Comparison of ENCODE assay signal across 13 cellular contexts in genomic region chr12:130555628-130556485, GRCh38.
DNase-seq lines count a peak whose midpoint lies in the region; ATAC-seq and TF ChIP-seq lines count a peak whose summit lies in the region.
"Had no signal": no experiment of that assay in that cellular context is flagged by ENCODE, and none has a peak within 500 bp of the region (broad histone marks: within the 10 kb centered on the region; RNA-seq: fewer than 3 reads in every experiment).

No MANE protein-coding gene starts in this region.

- peaks cover 3% of the 10 kb centered on the region for H3K36me3 ChIP-seq in BE2C

- DNase-seq in BE2C (peak; percentile 95), NCI-H1436 (lab: John Stamatoyannopoulos, UW) (peak; percentile 84), NCI-H748 (lab: John Stamatoyannopoulos, UW; ENCODE audit: unreplicated experiment) (peak; percentile 99), head of caudate nucleus (peak; percentile 60 to 95 (median 84)), Right ventricle myocardium inferior (ENCODE audit: missing footprints) (no peak)
- DNase-seq in stimulated activated CD4-positive, alpha-beta T cell treated with anti-CD3 and anti-CD28 coated beads, Interleukin-2, amount 100 ng/mL, for 48 hours: no peak
- DNase-seq: activated CD4-positive, alpha-beta T cell treated with anti-CD3 and anti-CD28 coated beads for 36 hours; activated naive CD8-positive, alpha-beta T cell treated with anti-CD3 and anti-CD28 coated beads, Interleukin-2, amount 50 U/mL, for 24 hours; activated T-cell treated with anti-CD3 and anti-CD28 coated beads, Interleukin-2, amount 50 U/mL, for 24 hours; Caco-2 had no signal

- H3K4me1 ChIP-seq in BE2C: peaks cover 44% of the 10 kb centered on the region

- peak; percentile 6; the same call in 1 of the 2 replicates for TF ChIP-seq CTCF in BE2C (IDR thresholded peaks at IDR 0.05; ENCODE audit: low read depth, low read length)

- intact Hi-C loops in head of caudate nucleus (cut with DNase I): no loop called here
- intact Hi-C loops in Right ventricle myocardium inferior (cut with DNase I): no loop called here

- no peaks in the 10 kb centered on the region for H3K27me3 ChIP-seq in BE2C

- ATAC-seq in Right ventricle myocardium inferior (no peak), GM21367 (IDR thresholded peaks at IDR 0.05; ENCODE audit: unreplicated experiment) (no peak), GM21381 (IDR thresholded peaks at IDR 0.05; ENCODE audit: unreplicated experiment) (no peak)
- ATAC-seq: activated CD4-positive, alpha-beta T cell treated with anti-CD3 and anti-CD28 coated beads for 36 hours; activated naive CD8-positive, alpha-beta T cell treated with anti-CD3 and anti-CD28 coated beads, Interleukin-2, amount 50 U/mL, for 24 hours had no signal

- H3K9me3 ChIP-seq in BE2C: peaks cover 1% of the 10 kb centered on the region; the same call in 1 of the 2 replicates
- H3K9me3 ChIP-seq: Caco-2 had no signal

- peak overlapping the region; percentile 36 for H3K4me3 ChIP-seq in BE2C (ENCODE audit: low read depth, low read length)
- H3K4me3 ChIP-seq: skin epidermis had no signal

Comparison
In these comparisons a context has a peak if more than half of its experiments do, and no peak if none do; other contexts are left out.
1. DNase-seq: peak in BE2C (single experiment), NCI-H1436 (single experiment), NCI-H748 (single experiment) and head of caudate nucleus (42 of 42); none in Right ventricle myocardium inferior (single experiment) and stimulated activated CD4-positive, alpha-beta T cell treated with anti-CD3 and anti-CD28 coated beads, Interleukin-2, amount 100 ng/mL, for 48 hours (0 of 2).